Comparison of ENCODE assay signal across 33 cellular contexts in genomic region chr11:26271666-26272065, GRCh38.
"Had no signal": no experiment of that assay in that cellular context is flagged by ENCODE, and none has a peak within 500 bp of the region (broad histone marks: within the 10 kb centered on the region; RNA-seq: fewer than 3 reads in every experiment).

No MANE protein-coding gene starts in this region.

- H3K9me3 ChIP-seq: adrenal gland, ascending aorta, body of pancreas, breast epithelium had no signal

- H3K4me1 ChIP-seq: adrenal gland, ascending aorta, body of pancreas, breast epithelium had no signal

- H3K4me3 ChIP-seq: adrenal gland, ascending aorta, body of pancreas, breast epithelium, cardiac muscle cell had no signal

- H3K27ac ChIP-seq: adrenal gland, ascending aorta, body of pancreas, brain microvascular endothelial cell, breast epithelium, cardiac muscle cell had no signal

- H3K36me3 ChIP-seq: adrenal gland, ascending aorta, brain microvascular endothelial cell, breast epithelium, cardiac muscle cell had no signal

- DNase-seq: activated effector memory CD4-positive, alpha-beta T cell treated with anti-CD3 and anti-CD28 coated beads, Interleukin-2, amount 50 U/mL, for 16 hours; activated effector memory CD4-positive, alpha-beta T cell treated with Interleukin-2 at 50 U/mL for 16 hours; activated gamma-delta T cell; activated gamma-delta T cell treated with Interleukin-2 at 50 U/mL for 16 hours; activated naive CD4-positive, alpha-beta T cell; activated naive CD4-positive, alpha-beta T cell treated with anti-CD3 and anti-CD28 coated beads for 36 hours; activated naive CD4-positive, alpha-beta T cell treated with anti-CD3 and anti-CD28 coated beads, Interleukin-2, amount 10 ng/mL, durations not matched to agents 7 days and 5 days; activated naive CD4-positive, alpha-beta T cell treated with anti-CD3 and anti-CD28 coated beads, Interleukin-2, amount 50 U/mL, for 16 hours; activated naive CD4-positive, alpha-beta T cell treated with Interleukin-2 at 50 U/mL for 16 hours; activated naive CD8-positive, alpha-beta T cell treated with anti-CD3 and anti-CD28 coated beads for 36 hours; activated naive CD8-positive, alpha-beta T cell treated with anti-CD3 and anti-CD28 coated beads, Interleukin-2, amount 10 ng/mL, durations not matched to agents 7 days and 5 days; activated naive CD8-positive, alpha-beta T cell treated with anti-CD3 and anti-CD28 coated beads, Interleukin-2, amount 50 U/mL, for 24 hours; activated T-cell treated with anti-CD3 and anti-CD28 coated beads, Interleukin-2, amount 50 U/mL, for 24 hours; activated T-cell treated with anti-CD3 and anti-CD28 coated beads, Interleukin-2, amount 50 U/mL, for 4 hours; activated T-cell treated with anti-CD3 and anti-CD28 coated beads, Interleukin-2, amount 50 U/mL, for 48 hours; activated T-cell treated with anti-CD3 and anti-CD28 coated beads, Interleukin-2, amount 50 U/mL, for 72 hours; adrenal gland; amniotic stem cell; amygdala; anterior cingulate cortex; aorta; body of pancreas; brain microvascular endothelial cell; caudate nucleus; central memory CD4-positive, alpha-beta T cell; cerebellar nuclear complex had no signal

- H3K27me3 ChIP-seq: adrenal gland, ascending aorta, body of pancreas, brain microvascular endothelial cell, breast epithelium had no signal

- ATAC-seq: activated naive CD4-positive, alpha-beta T cell treated with anti-CD3 and anti-CD28 coated beads, Interleukin-2, amount 50 U/mL, for 72 hours; activated naive CD8-positive, alpha-beta T cell treated with anti-CD3 and anti-CD28 coated beads, Interleukin-2, amount 50 U/mL, for 24 hours; activated T-cell treated with anti-CD3 and anti-CD28 coated beads, Interleukin-2, amount 50 U/mL, for 4 hours; activated T-cell treated with anti-CD3 and anti-CD28 coated beads, Interleukin-2, amount 50 U/mL, for 72 hours; activated T-helper 17 cell treated with anti-CD3 and anti-CD28 coated beads, Interleukin-2, amount 50 U/mL, for 72 hours; body of pancreas had no signal

- FAIRE-seq: astrocyte, bronchial epithelial cell had no signal
